In genomic region chr6:41779336-41779735, GRCh38 we compare ENCODE assay signal across 8 cellular contexts. TPM values are rescaled to one million over a fixed set of nuclear protein-coding genes. Genes with fewer than 3 reads are reported as not detected.
DNase-seq lines count a peak whose midpoint lies in the region; ATAC-seq and TF ChIP-seq lines count a peak whose summit lies in the region.

No MANE protein-coding gene starts in this region.

- no peak for DNase-seq in activated T-cell treated with anti-CD3 and anti-CD28 coated beads, Interleukin-2, amount 50 U/mL, for 4 hours
- DNase-seq in activated T-cell treated with anti-CD3 and anti-CD28 coated beads, Interleukin-2, amount 50 U/mL, for 1 hour, result no peak
- DNase-seq in RWPE2 (ENCODE audit: low spot score), result no peak
- DNase-seq in fibroblast of the aortic adventitia (ENCODE audit: low read depth), result no peak
- DNase-seq in skeletal muscle cell (ENCODE audit: low read depth), result no peak
- DNase-seq in NCI-H2029 (lab: John Stamatoyannopoulos, UW), result no peak

- H3K4me3 ChIP-seq in RWPE2 (ENCODE audit: severe bottlenecking), result peak overlapping the region; percentile 70
- H3K4me3 ChIP-seq in fibroblast of the aortic adventitia (ENCODE audit: low read depth, low read length), result peak overlapping the region; percentile 79
- peak overlapping the region; percentile 62 for H3K4me3 ChIP-seq in skeletal muscle cell (ENCODE audit: low read depth, low read length)

- H3K4me1 ChIP-seq in RWPE2 (ENCODE audit: insufficient read depth, poor library complexity, severe bottlenecking), result peaks cover 9% of the 10 kb centered on the region

- H3K36me3 ChIP-seq in RWPE2 (ENCODE audit: low read depth), result peaks cover 37% of the 10 kb centered on the region

- no peaks in the 10 kb centered on the region for H3K9me3 ChIP-seq in RWPE2 (ENCODE audit: severe bottlenecking)

- peaks cover 6% of the 10 kb centered on the region for H3K27me3 Mint-ChIP-seq in activated T-cell treated with anti-CD3 and anti-CD28 coated beads, Interleukin-2, amount 50 U/mL, for 4 hours (ENCODE audit: low read depth)

- TF ChIP-seq CTCF in RWPE2 (IDR thresholded peaks at IDR 0.05; ENCODE audit: poor library complexity, severe bottlenecking), result no peak
- TF ChIP-seq CTCF in fibroblast of the aortic adventitia (IDR thresholded peaks at IDR 0.05; ENCODE audit: insufficient read depth, low read length), result no peak

- peaks cover 18% of the 10 kb centered on the region for H3K4me1 Mint-ChIP-seq in activated T-cell treated with anti-CD3 and anti-CD28 coated beads, Interleukin-2, amount 50 U/mL, for 4 hours (ENCODE audit: low read depth)

- H3K27ac ChIP-seq in RWPE2 (ENCODE audit: poor library complexity, severe bottlenecking), result peak overlapping the region; percentile 71

- peaks cover 5% of the 10 kb centered on the region for H3K36me3 Mint-ChIP-seq in activated T-cell treated with anti-CD3 and anti-CD28 coated beads, Interleukin-2, amount 50 U/mL, for 4 hours (ENCODE audit: insufficient read depth)

- no peaks in the 10 kb centered on the region for H3K27me3 ChIP-seq in RWPE2 (ENCODE audit: insufficient read depth, poor library complexity, severe bottlenecking)

- H3K9me3 Mint-ChIP-seq in activated T-cell treated with anti-CD3 and anti-CD28 coated beads, Interleukin-2, amount 50 U/mL, for 4 hours, result no peaks in the 10 kb centered on the region

- peak overlapping the region; percentile 89 for H3K4me3 Mint-ChIP-seq in activated T-cell treated with anti-CD3 and anti-CD28 coated beads, Interleukin-2, amount 50 U/mL, for 4 hours

- no peak for ATAC-seq in activated T-cell treated with anti-CD3 and anti-CD28 coated beads, Interleukin-2, amount 50 U/mL, for 4 hours
- no peak for ATAC-seq in RWPE2 (ENCODE audit: low read depth)
- ATAC-seq in GM19397 (IDR thresholded peaks at IDR 0.05; ENCODE audit: unreplicated experiment), result no peak
- no peak for ATAC-seq in GM21529 (IDR thresholded peaks at IDR 0.05; ENCODE audit: unreplicated experiment)

RNA-seq across cellular contexts. Expression of gene FRS3, which starts 0.4 kb away (rescaled TPM):
- 1 to 10 TPM; 4.7 to 7.4 (median 5.3) TPM for total RNA-seq in activated T-cell treated with anti-CD3 and anti-CD28 coated beads, Interleukin-2, amount 50 U/mL, for 4 hours
- 1.4 and 2.7 TPM in 2 replicates for total RNA-seq in fibroblast of the aortic adventitia (ENCODE audit: low replicate concordance)

RNA-seq across cellular contexts. Expression of gene PRICKLE4, which starts 1.2 kb away (rescaled TPM):
- total RNA-seq in activated T-cell treated with anti-CD3 and anti-CD28 coated beads, Interleukin-2, amount 50 U/mL, for 4 hours, result not detected
- total RNA-seq in fibroblast of the aortic adventitia (ENCODE audit: low replicate concordance), result 0.45 and 6.3 TPM in 2 replicates

RNA-seq across cellular contexts. Expression of gene TOMM6, which starts 8.2 kb away (rescaled TPM):
- 100 to 1,000 TPM; 415 to 478 (median 454) TPM for total RNA-seq in activated T-cell treated with anti-CD3 and anti-CD28 coated beads, Interleukin-2, amount 50 U/mL, for 4 hours
- total RNA-seq in fibroblast of the aortic adventitia (ENCODE audit: low replicate concordance), result 38.3 and 131 TPM in 2 replicates

RNA-seq across cellular contexts. Expression of gene PGC, which starts 32.1 kb away (rescaled TPM):
- under 1 TPM; 0.14 to 0.38 (median 0.24) TPM for total RNA-seq in activated T-cell treated with anti-CD3 and anti-CD28 coated beads, Interleukin-2, amount 50 U/mL, for 4 hours
- not detected in 2 replicates for total RNA-seq in fibroblast of the aortic adventitia (ENCODE audit: low replicate concordance)

RNA-seq across cellular contexts. Expression of gene TFEB, which starts 43.9 kb away (rescaled TPM):
- total RNA-seq in activated T-cell treated with anti-CD3 and anti-CD28 coated beads, Interleukin-2, amount 50 U/mL, for 4 hours, result 10 to 100 TPM in 2 of 3 donors, 1 to 10 TPM in 1; 7.6 to 15.4 (median 10.8) TPM
- 5.1 and 6.8 TPM in 2 replicates for total RNA-seq in fibroblast of the aortic adventitia (ENCODE audit: low replicate concordance)
